ENCODE assay signal across 9 cellular contexts in genomic region chr1:214261206-214262123, GRCh38. TPM values are rescaled to one million over a fixed set of nuclear protein-coding genes. Genes with fewer than 3 reads are reported as not detected.
DNase-seq lines count a peak whose midpoint lies in the region; ATAC-seq lines count a peak whose summit lies in the region.
"Had no signal": no experiment of that assay in that cellular context is flagged by ENCODE, and none has a peak within 500 bp of the region (broad histone marks: within the 10 kb centered on the region; RNA-seq: fewer than 3 reads in every experiment).

No MANE protein-coding gene starts in this region.

- no peak overlapping the region for H2BK5ac ChIP-seq in mesenchymal stem cell (ENCODE audit: low read depth, low read length, poor library complexity, severe bottlenecking)

- H4K91ac ChIP-seq in mesenchymal stem cell (ENCODE audit: low read length): no peak overlapping the region

- H3K14ac ChIP-seq in mesenchymal stem cell (ENCODE audit: low read length in 2 of 2): no peak overlapping the region

- WGBS in mesenchymal stem cell: 16% methylated on average over 13 of the region's 15 CpGs

- H3K27ac ChIP-seq in CD8-positive, alpha-beta memory T cell (ENCODE audit: low read depth, low read length): no peak overlapping the region
- H3K27ac ChIP-seq in mesenchymal stem cell (ENCODE audit: low read length, poor library complexity, severe bottlenecking): no peak overlapping the region

- peaks cover 0 to 6% (median 6%) of the 10 kb centered on the region in 3 donors for H3K4me1 Mint-ChIP-seq in CD8-positive, alpha-beta memory T cell
- peaks cover 13% of the 10 kb centered on the region for H3K4me1 Mint-ChIP-seq in activated CD4-positive, alpha-beta memory T cell treated with anti-CD3 and anti-CD28 coated beads for 36 hours (ENCODE audit: low read depth)

- H3K4me3 ChIP-seq in CD8-positive, alpha-beta memory T cell (ENCODE audit: low read length): no peak overlapping the region
- H3K4me3 ChIP-seq in mesenchymal stem cell (ENCODE audit: insufficient read depth in 1 of 2, low read depth in 1 of 2, low read length in 2 of 2): peak overlapping the region in 1 of 2 experiments; percentile 20

- no peak overlapping the region for H2BK15ac ChIP-seq in mesenchymal stem cell (ENCODE audit: low read depth, poor library complexity, severe bottlenecking)

- H3K9me3 ChIP-seq in CD8-positive, alpha-beta memory T cell (ENCODE audit: low read length): no peaks in the 10 kb centered on the region
- H3K9me3 ChIP-seq in mesenchymal stem cell (ENCODE audit: control insufficient read depth, low read length): no peaks in the 10 kb centered on the region

- H2BK120ac ChIP-seq in mesenchymal stem cell (ENCODE audit: low read depth, low read length): no peak overlapping the region

- peak; percentile 93 for ATAC-seq in GM19452 (IDR thresholded peaks at IDR 0.05; ENCODE audit: unreplicated experiment)
- peak; percentile 98 for ATAC-seq in HG03520 (IDR thresholded peaks at IDR 0.05; ENCODE audit: unreplicated experiment)

- POLR2A ChIA-PET in CD8-positive, alpha-beta memory T cell (lab: Charles Lee): interaction anchor here (1.3 kb wide), 1 partner anchor 67 kb away, joined by 6 read pairs; no protein-coding TSS in a partner anchor
- POLR2A ChIA-PET in activated CD4-positive, alpha-beta memory T cell treated with anti-CD3 and anti-CD28 coated beads for 36 hours (lab: Charles Lee): interaction anchor here (0.8 to 1.6 kb wide), 2 partner anchors 67 to 69 kb away, joined by 3 to 4 read pairs; no protein-coding TSS in a partner anchor

- peaks cover 18% of the 10 kb centered on the region for H3K27me3 ChIP-seq in CD8-positive, alpha-beta memory T cell (ENCODE audit: insufficient read depth, low read length, poor library complexity, severe bottlenecking)
- no peaks in the 10 kb centered on the region for H3K27me3 ChIP-seq in mesenchymal stem cell (ENCODE audit: control insufficient read depth in 1 of 2, insufficient read depth in 1 of 2, low read length in 2 of 2)

- no peak overlapping the region for H2BK12ac ChIP-seq in mesenchymal stem cell (ENCODE audit: low read length in 2 of 2)

- peak overlapping the region in 1 of 2 experiments; percentile 43 for H3K18ac ChIP-seq in mesenchymal stem cell (ENCODE audit: low read depth in 1 of 2, low read length in 2 of 2)

- H3K79me1 ChIP-seq in mesenchymal stem cell (replicated peaks; ENCODE audit: low read length, poor library complexity, severe bottlenecking): no peaks in the 10 kb centered on the region

- no peak overlapping the region for H3K4ac ChIP-seq in mesenchymal stem cell (ENCODE audit: low read depth in 1 of 2, low read length in 2 of 2)

- no peak overlapping the region for H3K9ac ChIP-seq in mesenchymal stem cell (ENCODE audit: low read length)

- no peaks in the 10 kb centered on the region for H3K36me3 ChIP-seq in CD8-positive, alpha-beta memory T cell (ENCODE audit: insufficient read depth, low read length)
- H3K36me3 ChIP-seq in mesenchymal stem cell (ENCODE audit: control insufficient read depth in 1 of 2, insufficient read depth in 2 of 2, low read depth in 1 of 2, low read length in 2 of 2): no peaks in the 10 kb centered on the region

- no peak overlapping the region for H3K4me3 Mint-ChIP-seq in CD8-positive, alpha-beta memory T cell
- no peak overlapping the region for H3K4me3 Mint-ChIP-seq in activated CD4-positive, alpha-beta memory T cell treated with anti-CD3 and anti-CD28 coated beads for 36 hours
- H3K4me3 Mint-ChIP-seq: activated naive CD8-positive, alpha-beta T cell had no signal

- DNase-seq in CD8-positive, alpha-beta memory T cell: peak; percentile 65 to 83 (median 71)
- DNase-seq in NCI-H748 (lab: John Stamatoyannopoulos, UW; ENCODE audit: unreplicated experiment) (peak; percentile 71), ecto neural progenitor cell (ENCODE audit: low spot score) (peak; percentile 92), mesenchymal stem cell (peak; percentile 74)
- DNase-seq in activated CD4-positive, alpha-beta memory T cell treated with anti-CD3 and anti-CD28 coated beads for 36 hours: peak; percentile 87
- DNase-seq in stimulated activated CD8-positive, alpha-beta memory T cell treated with anti-CD3 and anti-CD28 coated beads, Interleukin-15, amount 100 ng/mL, for 4 hours (ENCODE audit: low read depth in 2 of 2): peak; percentile 37 to 52

- no peak overlapping the region for H2AFZ ChIP-seq in mesenchymal stem cell (ENCODE audit: low read depth, low read length)

- H2AK5ac ChIP-seq in mesenchymal stem cell (ENCODE audit: low read length, severe bottlenecking): no peak overlapping the region

- H3K27me3 Mint-ChIP-seq in CD8-positive, alpha-beta memory T cell: peaks cover 37 to 80% of the 10 kb centered on the region in 2 donors
- H3K27me3 Mint-ChIP-seq in activated CD4-positive, alpha-beta memory T cell treated with anti-CD3 and anti-CD28 coated beads for 36 hours: peaks cover 52% of the 10 kb centered on the region

- H3K4me1 ChIP-seq in CD8-positive, alpha-beta memory T cell (ENCODE audit: insufficient read depth, low read length): no peaks in the 10 kb centered on the region
- peaks cover 6% of the 10 kb centered on the region for H3K4me1 ChIP-seq in mesenchymal stem cell (ENCODE audit: control insufficient read depth, insufficient read depth, low read depth, low read length)

- H3K4me2 ChIP-seq in mesenchymal stem cell (ENCODE audit: low read length, poor library complexity, severe bottlenecking): no peak overlapping the region

- intact Hi-C loops in activated CD4-positive, alpha-beta memory T cell treated with anti-CD3 and anti-CD28 coated beads for 36 hours (cut with micrococcal nuclease): loop anchor here (1.0 to 5.0 kb wide), 3 partner anchors 19 to 326 kb away; no protein-coding TSS in a partner anchor

- H3K27ac Mint-ChIP-seq in CD8-positive, alpha-beta memory T cell: no peak overlapping the region
- H3K27ac Mint-ChIP-seq in activated CD4-positive, alpha-beta memory T cell treated with anti-CD3 and anti-CD28 coated beads for 36 hours: no peak overlapping the region
- H3K27ac Mint-ChIP-seq: activated naive CD8-positive, alpha-beta T cell had no signal

- H3K9me3 Mint-ChIP-seq in CD8-positive, alpha-beta memory T cell: peaks cover 0 to 2% (median 0%) of the 10 kb centered on the region in 5 donors
- no peaks in the 10 kb centered on the region for H3K9me3 Mint-ChIP-seq in activated CD4-positive, alpha-beta memory T cell treated with anti-CD3 and anti-CD28 coated beads for 36 hours

- no peak overlapping the region for H3K23ac ChIP-seq in mesenchymal stem cell (ENCODE audit: low read length in 2 of 2)

- CTCF ChIA-PET in CD8-positive, alpha-beta memory T cell (lab: Charles Lee): interaction anchor here (0.6 to 11.5 kb wide), 33 partner anchors 9 to 355 kb away, joined by 3 to 356 read pairs (median 7); partner anchors contain the start of gene SMYD2
- CTCF ChIA-PET in activated CD4-positive, alpha-beta memory T cell treated with anti-CD3 and anti-CD28 coated beads for 36 hours (lab: Charles Lee): interaction anchor here (0.5 to 10.2 kb wide), 54 partner anchors 9 to 572 kb away, joined by 3 to 491 read pairs (median 5); partner anchors contain the start of gene SMYD2

- H4K8ac ChIP-seq in mesenchymal stem cell (ENCODE audit: low read length): no peak overlapping the region

- no peaks in the 10 kb centered on the region for H3K36me3 Mint-ChIP-seq in CD8-positive, alpha-beta memory T cell
- no peaks in the 10 kb centered on the region for H3K36me3 Mint-ChIP-seq in activated CD4-positive, alpha-beta memory T cell treated with anti-CD3 and anti-CD28 coated beads for 36 hours
- H3K36me3 Mint-ChIP-seq: activated naive CD8-positive, alpha-beta T cell had no signal

RNA-seq across cellular contexts. Expression of gene SMYD2, which starts 19.5 kb away (rescaled TPM):
- 10 to 100 TPM; 23.2 to 25.9 TPM for total RNA-seq in CD8-positive, alpha-beta memory T cell
- 46.2 TPM for polyA plus RNA-seq in CD8-positive, alpha-beta memory T cell
- 10 to 100 TPM; 31.1 to 32.8 TPM for total RNA-seq in activated CD4-positive, alpha-beta memory T cell treated with anti-CD3 and anti-CD28 coated beads for 36 hours
- polyA plus RNA-seq in mesenchymal stem cell (2013, experiment 1 of 2): 26.9 TPM
- 27.4 TPM for polyA plus RNA-seq in mesenchymal stem cell (2013, experiment 2 of 2)
